Comparison of ENCODE assay signal across 1 cellular context in genomic region chr19:58406818-58407657, GRCh38.
TF ChIP-seq lines count a peak whose summit lies in the region.

No MANE protein-coding gene starts in this region.

TF ChIP-seq in K562, 482 proteins besides CTCF, POLR2A, EP300 and RAD21 (continues in another document):
- TF ChIP-seq KDM2B (CRISPR knock-in tag; IDR thresholded peaks at IDR 0.05) (no peak), ZNF318 (IDR thresholded peaks at IDR 0.05; ENCODE audit: borderline replicate concordance in 1 of 2, low read depth in 1 of 2) (no peak), ZNF830 (CRISPR knock-in tag; IDR thresholded peaks at IDR 0.05) (no peak), CHAMP1 (IDR thresholded peaks at IDR 0.05) (no peak), ETS2 (tag; IDR thresholded peaks at IDR 0.05; ENCODE audit: borderline replicate concordance, poor library complexity, severe bottlenecking) (no peak), ZNF354B (CRISPR knock-in tag; IDR thresholded peaks at IDR 0.05) (no peak), NFYB (IDR thresholded peaks at IDR 0.05; ENCODE audit: extremely low read depth, insufficient read length) (no peak), ZBED1 (IDR thresholded peaks at IDR 0.05) (no peak), SNRNP70 (optimal IDR thresholded peaks at IDR 0.05; ENCODE audit: low read depth, low read length) (no peak), CTCFL (IDR thresholded peaks at IDR 0.05; ENCODE audit: borderline replicate concordance, insufficient read depth, low read depth, low read length, poor library complexity, severe bottlenecking) (peak; percentile 36), ZNF740 (CRISPR knock-in tag; IDR thresholded peaks at IDR 0.05) (no peak), ZNF740 (tag; IDR thresholded peaks at IDR 0.05) (no peak), RCOR1 (IDR thresholded peaks at IDR 0.05; ENCODE audit: borderline replicate concordance in 1 of 2, low read depth in 2 of 2, low read length in 2 of 2) (no peak), MBD2 (IDR thresholded peaks at IDR 0.05; ENCODE audit: borderline replicate concordance, low read depth) (no peak), BACH1 (tag; IDR thresholded peaks at IDR 0.05) (no peak), POLR2AphosphoS5 (IDR thresholded peaks at IDR 0.05; ENCODE audit: control insufficient read depth, insufficient read depth, low read depth, low read length) (peak; percentile 11; the same call in 1 of the 2 replicates), ARID4B (CRISPR knock-in tag; IDR thresholded peaks at IDR 0.05) (0 out of 2 replicates have a peak, but pooled peaks have one; percentile 48), SREBF1 (IDR thresholded peaks at IDR 0.05; ENCODE audit: borderline replicate concordance, low read depth, low read length) (no peak), ZNF639 (CRISPR knock-in tag; conservative IDR thresholded peaks at IDR 0.05 in 1 of 2, IDR thresholded peaks at IDR 0.05 in 1 of 2) (no peak), STAG1 (CRISPR knock-in tag; IDR thresholded peaks at IDR 0.05; ENCODE audit: borderline replicate concordance) (no peak), SMAD3 (CRISPR knock-in tag; conservative IDR thresholded peaks at IDR 0.05) (no peak), GTF2A2 (tag; IDR thresholded peaks at IDR 0.05) (no peak), MED1 (CRISPR knock-in tag; IDR thresholded peaks at IDR 0.05; ENCODE audit: borderline replicate concordance) (no peak), NR3C1 (CRISPR knock-in tag; IDR thresholded peaks at IDR 0.05) (no peak), MTA1 (IDR thresholded peaks at IDR 0.05; ENCODE audit: borderline replicate concordance) (no peak), THRB (CRISPR knock-in tag; conservative IDR thresholded peaks at IDR 0.05) (no peak)
- TF ChIP-seq, protein P1, sequence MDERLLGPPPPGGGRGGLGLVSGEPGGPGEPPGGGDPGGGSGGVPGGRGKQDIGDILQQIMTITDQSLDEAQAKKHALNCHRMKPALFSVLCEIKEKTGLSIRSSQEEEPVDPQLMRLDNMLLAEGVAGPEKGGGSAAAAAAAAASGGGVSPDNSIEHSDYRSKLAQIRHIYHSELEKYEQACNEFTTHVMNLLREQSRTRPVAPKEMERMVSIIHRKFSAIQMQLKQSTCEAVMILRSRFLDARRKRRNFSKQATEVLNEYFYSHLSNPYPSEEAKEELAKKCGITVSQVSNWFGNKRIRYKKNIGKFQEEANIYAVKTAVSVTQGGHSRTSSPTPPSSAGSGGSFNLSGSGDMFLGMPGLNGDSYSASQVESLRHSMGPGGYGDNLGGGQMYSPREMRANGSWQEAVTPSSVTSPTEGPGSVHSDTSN (CRISPR knock-in tag; IDR thresholded peaks at IDR 0.05; ENCODE audit: low read depth) = no peak
- TF ChIP-seq, protein P1 (tag; conservative IDR thresholded peaks at IDR 0.05; ENCODE audit: low read depth) = no peak
- TF ChIP-seq, protein P2, sequence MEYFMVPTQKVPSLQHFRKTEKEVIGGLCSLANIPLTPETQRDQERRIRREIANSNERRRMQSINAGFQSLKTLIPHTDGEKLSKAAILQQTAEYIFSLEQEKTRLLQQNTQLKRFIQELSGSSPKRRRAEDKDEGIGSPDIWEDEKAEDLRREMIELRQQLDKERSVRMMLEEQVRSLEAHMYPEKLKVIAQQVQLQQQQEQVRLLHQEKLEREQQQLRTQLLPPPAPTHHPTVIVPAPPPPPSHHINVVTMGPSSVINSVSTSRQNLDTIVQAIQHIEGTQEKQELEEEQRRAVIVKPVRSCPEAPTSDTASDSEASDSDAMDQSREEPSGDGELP (CRISPR knock-in tag; IDR thresholded peaks at IDR 0.05; ENCODE audit: borderline replicate concordance) = peak; percentile 77
